In genomic region chr5:135100011-135100410, GRCh38 we compare ENCODE assay signal across 20 cellular contexts.
"Had no signal": no experiment of that assay in that cellular context is flagged by ENCODE, and none has a peak within 500 bp of the region (broad histone marks: within the 10 kb centered on the region; RNA-seq: fewer than 3 reads in every experiment).

No MANE protein-coding gene starts in this region.

- H3K4me3 ChIP-seq: dorsolateral prefrontal cortex, esophagus muscularis mucosa, gastrocnemius medialis, heart right ventricle, left ventricle myocardium inferior, lung, psoas muscle, sigmoid colon, skin epidermis, tibial nerve had no signal

- H3K9ac ChIP-seq: parathyroid adenoma had no signal

- H3K9me3 ChIP-seq: esophagus muscularis mucosa, gastrocnemius medialis, heart right ventricle, left ventricle myocardium inferior, psoas muscle, sigmoid colon, tibial nerve had no signal

- H3K36me3 ChIP-seq: esophagus muscularis mucosa, gastrocnemius medialis, heart right ventricle, left ventricle myocardium inferior, sigmoid colon, tibial nerve had no signal

- DNase-seq: central memory CD4-positive, alpha-beta T cell; cortex of kidney; dorsolateral prefrontal cortex; effector CD8-positive, alpha-beta T cell; gastrocnemius medialis; heart right ventricle; left ventricle myocardium inferior; mesenchymal stem cell; midbrain; occipital lobe; retina; sigmoid colon; stimulated activated CD4-positive, alpha-beta T cell treated with anti-CD3 and anti-CD28 coated beads, Interleukin-12 subunit alpha, Interleukin-12 subunit beta, amount 100 ng/mL, for 4 hours; stimulated activated naive CD8-positive, alpha-beta T cell treated with anti-CD3 and anti-CD28 coated beads, Interleukin-15, Interleukin-2, amounts not matched to agents 100 U/mL and 50 U/mL, for 24 hours had no signal

- H3K4me1 ChIP-seq: esophagus muscularis mucosa, gastrocnemius medialis, left ventricle myocardium inferior, parathyroid adenoma, psoas muscle, sigmoid colon, tibial nerve had no signal

- H3K27ac ChIP-seq: dorsolateral prefrontal cortex, esophagus muscularis mucosa, gastrocnemius medialis, heart right ventricle, left ventricle myocardium inferior, parathyroid adenoma, psoas muscle, sigmoid colon, skin epidermis, tibial nerve had no signal

- H3K27me3 ChIP-seq: gastrocnemius medialis, sigmoid colon, tibial nerve had no signal
